In the genomic region with DNA sequence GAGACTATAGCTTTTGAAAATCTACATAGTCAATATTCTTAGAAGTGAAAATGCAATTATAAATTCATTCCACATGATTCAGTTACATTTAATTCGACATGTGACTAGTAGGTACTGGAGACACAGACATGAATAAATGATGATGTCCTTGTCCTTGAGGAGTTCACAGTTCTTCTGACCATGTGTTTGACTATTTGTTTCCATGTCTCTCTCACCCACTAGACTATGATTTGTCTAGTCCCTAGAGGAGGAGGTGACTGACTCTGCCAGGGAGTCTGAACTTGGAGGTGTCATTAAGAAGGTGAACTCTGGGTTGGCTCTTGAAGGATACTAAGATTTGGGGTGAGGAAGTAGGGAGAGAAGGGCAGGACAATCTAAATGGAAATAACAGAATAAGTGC, we compare ENCODE assay signal across 12 cellular contexts. TPM values are rescaled to one million over a fixed set of nuclear protein-coding genes. Genes with fewer than 3 reads are reported as not detected.
DNase-seq lines count a peak whose midpoint lies in the region; ATAC-seq, FAIRE-seq and TF ChIP-seq lines count a peak whose summit lies in the region.
"Had no signal": no experiment of that assay in that cellular context is flagged by ENCODE, and none has a peak within 500 bp of the region (broad histone marks: within the 10 kb centered on the region; RNA-seq: fewer than 3 reads in every experiment).

No MANE protein-coding gene starts in this region.

- peak overlapping the region; percentile 17 for H3K4me3 ChIP-seq in DOHH2 (ENCODE audit: low read length)
- no peak overlapping the region for H3K4me3 ChIP-seq in HL-60 (replicated peaks; ENCODE audit: insufficient read depth, low read length)
- no peak overlapping the region for H3K4me3 ChIP-seq in ascending aorta
- H3K4me3 ChIP-seq: K562 had no signal

- FAIRE-seq in HTR-8/SVneo (lab: Jason Lieb, UNC) = no peak
- FAIRE-seq: GM19239, K562 had no signal

- H3K4me2 ChIP-seq in DOHH2 (ENCODE audit: low read length) = peak overlapping the region; percentile 45

- no peaks in the 10 kb centered on the region for H4K20me1 ChIP-seq in DOHH2 (ENCODE audit: control insufficient read depth, insufficient read depth, low read depth, low read length)

- no peaks in the 10 kb centered on the region for H3K9me3 Mint-ChIP-seq in mesothelial cell of epicardium
- H3K9me3 Mint-ChIP-seq in activated naive CD8-positive, alpha-beta T cell treated with anti-CD3 and anti-CD28 coated beads, Interleukin-2, amount 50 U/mL, for 24 hours = no peaks in the 10 kb centered on the region

- H3F3A ChIP-seq in DOHH2 (ENCODE audit: control insufficient read depth, insufficient read depth) = peaks cover 51% of the 10 kb centered on the region

- no peak for ATAC-seq in activated naive CD8-positive, alpha-beta T cell treated with anti-CD3 and anti-CD28 coated beads, Interleukin-2, amount 50 U/mL, for 24 hours
- ATAC-seq: HCT116, K562 had no signal

- no peaks in the 10 kb centered on the region for H3K27me3 Mint-ChIP-seq in mesothelial cell of epicardium (ENCODE audit: low read depth)
- peaks cover 2% of the 10 kb centered on the region for H3K27me3 Mint-ChIP-seq in activated naive CD8-positive, alpha-beta T cell treated with anti-CD3 and anti-CD28 coated beads, Interleukin-2, amount 50 U/mL, for 24 hours

- no peak overlapping the region for H3K4me3 Mint-ChIP-seq in mesothelial cell of epicardium
- no peak overlapping the region for H3K4me3 Mint-ChIP-seq in activated naive CD8-positive, alpha-beta T cell treated with anti-CD3 and anti-CD28 coated beads, Interleukin-2, amount 50 U/mL, for 24 hours

- H3K27me3 ChIP-seq in DOHH2 (ENCODE audit: control insufficient read depth, low read length) (no peaks in the 10 kb centered on the region), HL-60 (ENCODE audit: insufficient read depth, poor library complexity, severe bottlenecking) (no peaks in the 10 kb centered on the region), ascending aorta (no peaks in the 10 kb centered on the region)

- no peaks in the 10 kb centered on the region for H3K36me3 Mint-ChIP-seq in mesothelial cell of epicardium
- no peaks in the 10 kb centered on the region for H3K36me3 Mint-ChIP-seq in activated naive CD8-positive, alpha-beta T cell treated with anti-CD3 and anti-CD28 coated beads, Interleukin-2, amount 50 U/mL, for 24 hours (ENCODE audit: low read depth)

- H3K36me3 ChIP-seq in DOHH2 (ENCODE audit: control insufficient read depth, low read length) (no peaks in the 10 kb centered on the region; the same call in 1 of the 2 replicates), ascending aorta (no peaks in the 10 kb centered on the region)

- peak overlapping the region; percentile 3 for H3K27ac Mint-ChIP-seq in mesothelial cell of epicardium
- no peak overlapping the region for H3K27ac Mint-ChIP-seq in activated naive CD8-positive, alpha-beta T cell treated with anti-CD3 and anti-CD28 coated beads, Interleukin-2, amount 50 U/mL, for 24 hours

- H3K79me2 ChIP-seq in DOHH2 (ENCODE audit: control insufficient read depth, low read length) = no peaks in the 10 kb centered on the region

- H3K27ac ChIP-seq in DOHH2 (ENCODE audit: low read depth, low read length) (peak overlapping the region; percentile 90), HL-60 (replicated peaks) (peak overlapping the region; percentile 66), ascending aorta (peak overlapping the region; percentile 3 to 60)

- peaks cover 37% of the 10 kb centered on the region for H3K4me1 Mint-ChIP-seq in mesothelial cell of epicardium
- no peaks in the 10 kb centered on the region for H3K4me1 Mint-ChIP-seq in activated naive CD8-positive, alpha-beta T cell treated with anti-CD3 and anti-CD28 coated beads, Interleukin-2, amount 50 U/mL, for 24 hours

- TF ChIP-seq CTCF in DOHH2 (IDR thresholded peaks at IDR 0.05; ENCODE audit: low read depth, low read length, poor library complexity, severe bottlenecking) = no peak
- TF ChIP-seq CTCF in HL-60 (IDR thresholded peaks at IDR 0.05; ENCODE audit: insufficient read depth, low read length) = no peak
- TF ChIP-seq CTCF in ascending aorta (IDR thresholded peaks at IDR 0.05) = no peak
- no peak for TF ChIP-seq CTCF in mesothelial cell of epicardium (IDR thresholded peaks at IDR 0.05; ENCODE audit: unreplicated experiment)

- H3K9me2 ChIP-seq in DOHH2 (replicated peaks; ENCODE audit: control insufficient read depth, low read length) = no peaks in the 10 kb centered on the region

- H3K9me3 ChIP-seq in DOHH2 (ENCODE audit: control insufficient read depth, insufficient read depth, low read length) (no peaks in the 10 kb centered on the region), ascending aorta (no peaks in the 10 kb centered on the region)

- intact Hi-C loops in ascending aorta (cut with DNase I) = no loop called here

- H3K4me1 ChIP-seq in DOHH2 (ENCODE audit: control insufficient read depth, low read length) (peaks cover 98% of the 10 kb centered on the region), ascending aorta (peaks cover 5 to 20% of the 10 kb centered on the region in 2 donors)

- DNase-seq in HL-60 (ENCODE audit: low read depth in 1 of 2, low spot score in 1 of 2) (no peak), ascending aorta (ENCODE audit: low spot score in 2 of 2) (no peak), mesothelial cell of epicardium (ENCODE audit: low spot score in 2 of 2, unreplicated experiment in 2 of 2) (no peak), NCI-H1417 (lab: John Stamatoyannopoulos, UW) (no peak), NCI-H2107 treated with DMSO at 0.1 percent for 48 hours (lab: John Stamatoyannopoulos, UW; ENCODE audit: unreplicated experiment) (no peak), HTR-8/SVneo (ENCODE audit: insufficient read length, low spot score) (no peak)
- DNase-seq in activated naive CD8-positive, alpha-beta T cell treated with anti-CD3 and anti-CD28 coated beads, Interleukin-2, amount 50 U/mL, for 24 hours = no peak
- DNase-seq: NCI-H1092 had no signal

RNA-seq across cellular contexts. Expression of gene UGP2, which starts 20.7 kb away (rescaled TPM):
- 25.7 TPM for total RNA-seq in ascending aorta
- total RNA-seq in mesothelial cell of epicardium = 92.6 to 99.1 TPM (median 96.7 TPM) in 3 replicates

Comparison
In these comparisons a context has a peak if more than half of its experiments do, and no peak if none do; other contexts are left out.
1. H3K27ac ChIP-seq: peak in every context shown above with its lines; median percentile 90 in DOHH2; 66 in HL-60; 32 in ascending aorta.